ENCODE assay signal across 9 cellular contexts in the genomic region with DNA sequence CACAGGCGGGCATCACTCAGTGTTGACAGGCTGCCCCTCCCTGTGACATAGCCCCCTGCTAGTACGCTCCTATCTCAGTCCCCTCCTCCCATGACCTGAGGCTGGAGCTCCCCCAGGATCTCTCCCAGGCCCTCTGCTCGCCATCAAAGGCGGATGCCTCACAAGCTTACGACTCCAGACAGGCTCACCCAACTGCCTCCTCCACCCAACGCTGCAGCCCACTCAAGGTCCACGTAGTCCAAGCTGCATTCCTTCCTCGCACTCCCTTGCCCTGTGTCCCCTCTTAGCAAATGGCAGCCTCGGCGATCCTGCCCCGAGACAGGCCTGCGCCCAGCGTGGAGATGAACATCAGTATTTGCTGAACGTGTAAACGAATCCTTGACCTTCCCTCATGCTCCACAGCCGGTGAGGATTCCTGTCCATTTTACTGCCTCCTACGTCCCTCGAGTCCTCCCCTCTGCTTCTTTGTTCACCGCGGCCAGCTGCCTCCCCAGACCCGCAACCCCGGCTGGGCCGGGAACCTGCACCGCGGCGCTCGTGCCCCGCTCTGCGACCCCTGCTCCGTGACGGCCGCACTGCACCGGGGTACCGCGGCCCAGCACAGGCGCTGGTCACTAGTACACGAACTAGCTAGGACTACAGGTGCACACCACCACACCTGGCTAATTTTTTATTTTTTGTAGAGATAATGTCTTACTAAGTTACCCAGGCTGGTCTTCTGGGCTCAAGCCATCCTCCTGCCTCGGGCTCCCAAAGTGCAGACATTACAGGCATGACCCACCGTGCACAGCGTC. TPM values are rescaled to one million over a fixed set of nuclear protein-coding genes. Genes with fewer than 3 reads are reported as not detected.
A peak's percentile ranks its signal among the peaks of the same experiment; 100 is the strongest.
DNase-seq lines count a peak whose midpoint lies in the region; ATAC-seq and TF ChIP-seq lines count a peak whose summit lies in the region.
"Had no signal": no experiment of that assay in that cellular context is flagged by ENCODE, and none has a peak within 500 bp of the region (broad histone marks: within the 10 kb centered on the region; RNA-seq: fewer than 3 reads in every experiment).

No MANE protein-coding gene starts in this region.

- H3K9ac ChIP-seq in MM.1S (ENCODE audit: low read length) (peak overlapping the region; percentile 65), mucosa of stomach (ENCODE audit: low read length) (no peak overlapping the region)

- intact Hi-C loops in CD8-positive, alpha-beta T cell (cut with DNase I, micrococcal nuclease): loop anchor here (2.0 to 10.0 kb wide), 6 partner anchors 276 to 635 kb away; a partner anchor contains a TSS

- H3K36me3 Mint-ChIP-seq in CD8-positive, alpha-beta T cell: no peaks in the 10 kb centered on the region
- H3K36me3 Mint-ChIP-seq in central memory CD8-positive, alpha-beta T cell (ENCODE audit: insufficient read depth): peaks cover 6% of the 10 kb centered on the region

- H3K4me1 ChIP-seq in CD8-positive, alpha-beta T cell (ENCODE audit: insufficient read depth, low read length): peaks cover 19% of the 10 kb centered on the region
- H3K4me1 ChIP-seq in MM.1S (ENCODE audit: low read length) (peaks cover 4% of the 10 kb centered on the region; the same call in 1 of the 2 replicates), mucosa of stomach (ENCODE audit: control insufficient read depth, insufficient read depth, low read length) (peaks cover 25% of the 10 kb centered on the region)

- H3K9me2 ChIP-seq in MM.1S (replicated peaks; ENCODE audit: insufficient read depth, low read length): no peaks in the 10 kb centered on the region

- H3K4me3 ChIP-seq in CD8-positive, alpha-beta T cell (ENCODE audit: low read depth, low read length): peak overlapping the region; percentile 82
- H3K4me3 ChIP-seq in MM.1S (ENCODE audit: low read length) (peak overlapping the region; percentile 91), mucosa of stomach (ENCODE audit: low read length) (peak overlapping the region; percentile 21)

- no peak for TF ChIP-seq CTCF in CD8-positive, alpha-beta T cell (IDR thresholded peaks at IDR 0.05)
- peak; percentile 4; the same call in 1 of the 2 replicates for TF ChIP-seq CTCF in MM.1S (IDR thresholded peaks at IDR 0.05; ENCODE audit: low read length)

- H3K4me3 Mint-ChIP-seq in CD8-positive, alpha-beta T cell: peak overlapping the region; percentile 84
- H3K4me3 Mint-ChIP-seq in central memory CD8-positive, alpha-beta T cell: peak overlapping the region; percentile 90

- peaks cover 42% of the 10 kb centered on the region for H3K79me2 ChIP-seq in MM.1S (ENCODE audit: low read length)

- CTCF ChIA-PET in CD8-positive, alpha-beta T cell (lab: Charles Lee): interaction anchor here (0.6 kb wide), 1 partner anchor 120 kb away, joined by 3 read pairs; no protein-coding TSS in a partner anchor

- no peak for ATAC-seq in CD8-positive, alpha-beta T cell
- ATAC-seq in GM19452 (IDR thresholded peaks at IDR 0.05; ENCODE audit: unreplicated experiment): peak; percentile 7
- ATAC-seq in central memory CD8-positive, alpha-beta T cell (replicated peaks; ENCODE audit: extremely low read depth, poor library complexity, severe bottlenecking): peak; percentile 8

- no peak overlapping the region for H3K27ac ChIP-seq in CD8-positive, alpha-beta T cell (ENCODE audit: low read depth, low read length)
- no peak overlapping the region for H3K27ac ChIP-seq in MM.1S (ENCODE audit: low read length)

- no peaks in the 10 kb centered on the region for H3K9me3 ChIP-seq in CD8-positive, alpha-beta T cell (ENCODE audit: low read length)
- no peaks in the 10 kb centered on the region for H3K9me3 ChIP-seq in MM.1S (replicated peaks; ENCODE audit: insufficient read depth, low read length)
- no peaks in the 10 kb centered on the region for H3K9me3 ChIP-seq in mucosa of stomach (ENCODE audit: control insufficient read depth, low read length)

- H2AFZ ChIP-seq in MM.1S (ENCODE audit: low read length): peak overlapping the region; percentile 86

- peaks cover 19% of the 10 kb centered on the region for H3K4me1 Mint-ChIP-seq in CD8-positive, alpha-beta T cell (ENCODE audit: low read depth)
- H3K4me1 Mint-ChIP-seq in central memory CD8-positive, alpha-beta T cell: peaks cover 29% of the 10 kb centered on the region

- POLR2A ChIA-PET in CD8-positive, alpha-beta T cell (lab: Charles Lee): interaction anchor here (1.0 to 2.5 kb wide), 4 partner anchors 9 to 40 kb away, joined by 3 to 10 read pairs (median 6); a partner anchor contains a TSS

- DNase-seq in CD8-positive, alpha-beta T cell: no peak
- DNase-seq in MM.1S (no peak), EL (no peak), hippocampal formation (lab: John Stamatoyannopoulos, UW) (no peak), NCI-H2081 (lab: John Stamatoyannopoulos, UW) (no peak)
- DNase-seq in central memory CD8-positive, alpha-beta T cell (ENCODE audit: low spot score in 2 of 2): no peak

- no peaks in the 10 kb centered on the region for H3K27me3 ChIP-seq in CD8-positive, alpha-beta T cell (ENCODE audit: insufficient read depth, low read length)
- H3K27me3 ChIP-seq in MM.1S (replicated peaks; ENCODE audit: insufficient read depth, low read length) (no peaks in the 10 kb centered on the region), mucosa of stomach (ENCODE audit: control insufficient read depth, insufficient read depth, low read length) (no peaks in the 10 kb centered on the region)

- H3K27ac Mint-ChIP-seq in CD8-positive, alpha-beta T cell: no peak overlapping the region
- peak overlapping the region; percentile 50 for H3K27ac Mint-ChIP-seq in central memory CD8-positive, alpha-beta T cell (ENCODE audit: low read depth)

- H3K27me3 Mint-ChIP-seq in CD8-positive, alpha-beta T cell (ENCODE audit: low read depth): no peaks in the 10 kb centered on the region
- no peaks in the 10 kb centered on the region for H3K27me3 Mint-ChIP-seq in central memory CD8-positive, alpha-beta T cell

- H3F3A ChIP-seq in MM.1S (ENCODE audit: insufficient read depth, low read length): no peaks in the 10 kb centered on the region

- H3K4me2 ChIP-seq in MM.1S (ENCODE audit: low read depth, low read length): peak overlapping the region; percentile 98

- no peaks in the 10 kb centered on the region for H3K36me3 ChIP-seq in CD8-positive, alpha-beta T cell (ENCODE audit: insufficient read depth, low read length)
- H3K36me3 ChIP-seq in MM.1S (replicated peaks; ENCODE audit: insufficient read depth, low read length) (no peaks in the 10 kb centered on the region; the same call in 1 of the 2 replicates), mucosa of stomach (ENCODE audit: control insufficient read depth, insufficient read depth, low read length) (no peaks in the 10 kb centered on the region)

- no peaks in the 10 kb centered on the region for H3K9me3 Mint-ChIP-seq in CD8-positive, alpha-beta T cell
- H3K9me3 Mint-ChIP-seq in central memory CD8-positive, alpha-beta T cell: no peaks in the 10 kb centered on the region

- H4K20me1 ChIP-seq in MM.1S (ENCODE audit: insufficient read depth, low read length): no peaks in the 10 kb centered on the region

RNA-seq across cellular contexts. Expression of a gene that starts 0.8 kb away (rescaled TPM):
- 1 to 10 TPM; 3.7 to 4.6 TPM for total RNA-seq in CD8-positive, alpha-beta T cell

RNA-seq across cellular contexts. Expression of a gene that starts 17.1 kb away (rescaled TPM):
- total RNA-seq in CD8-positive, alpha-beta T cell: 10 to 100 TPM; 32.5 to 34.6 TPM

RNA-seq across cellular contexts. Expression of a gene that starts 17.4 kb away (rescaled TPM):
- total RNA-seq in CD8-positive, alpha-beta T cell: 10 to 100 TPM; 15.3 to 15.5 TPM

RNA-seq across cellular contexts. Expression of a gene that starts 39.2 kb away (rescaled TPM):
- 10 to 100 TPM; 26.8 to 27.5 TPM for total RNA-seq in CD8-positive, alpha-beta T cell

RNA-seq across cellular contexts. Expression of a gene that starts 46.8 kb away (rescaled TPM):
- total RNA-seq in CD8-positive, alpha-beta T cell: not detected
- total RNA-seq: RPMI7951 had no signal

Comparison
In these comparisons a context has a peak if more than half of its experiments do, and no peak if none do; other contexts are left out.
1. H3K4me3 ChIP-seq: peak in every context shown above with its lines; median percentile 91 in MM.1S; 82 in CD8-positive, alpha-beta T cell; 21 in mucosa of stomach.